In the genomic region with DNA sequence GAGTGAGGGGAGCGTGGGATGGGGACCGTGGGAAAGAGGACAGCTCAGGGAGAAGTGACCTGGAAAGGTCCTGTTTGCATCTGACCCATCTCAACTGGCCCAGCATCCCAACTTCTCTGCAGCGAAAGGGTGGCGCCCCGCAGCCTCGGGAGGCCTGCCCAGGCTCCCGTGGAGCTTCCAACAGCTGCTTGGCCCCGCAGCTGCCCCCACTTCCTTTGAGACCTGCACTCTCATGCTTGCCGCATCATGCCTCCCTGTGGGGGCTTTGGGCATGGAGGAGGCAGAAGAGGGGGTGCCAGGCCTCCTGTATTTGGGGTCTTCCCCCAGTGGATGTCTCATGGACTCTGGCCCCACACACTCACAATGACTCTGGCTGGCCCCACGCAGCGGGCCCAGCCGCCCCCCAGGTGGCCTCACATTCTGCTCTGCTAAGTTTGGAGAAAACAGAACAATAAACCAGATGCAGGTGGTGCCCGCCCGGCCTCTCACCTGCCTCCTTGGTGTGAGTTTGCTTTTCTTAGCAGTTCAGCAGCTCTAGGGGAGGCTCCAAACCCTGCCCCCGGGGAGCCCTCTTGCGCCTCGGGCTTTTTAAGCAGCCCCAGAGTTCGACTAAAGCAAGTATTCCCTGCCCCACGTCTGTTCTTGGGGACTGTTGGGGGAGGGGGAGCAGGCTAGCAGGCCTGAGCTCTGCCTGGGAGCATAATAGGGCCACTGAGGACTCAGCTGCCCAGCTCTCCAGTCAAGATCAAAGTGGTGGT, we compare ENCODE assay signal across 20 cellular contexts. TPM values are rescaled to one million over a fixed set of nuclear protein-coding genes. Genes with fewer than 3 reads are reported as not detected.
DNase-seq lines count a peak whose midpoint lies in the region; ATAC-seq and TF ChIP-seq lines count a peak whose summit lies in the region.
"Had no signal": no experiment of that assay in that cellular context is flagged by ENCODE, and none has a peak within 500 bp of the region (broad histone marks: within the 10 kb centered on the region; RNA-seq: fewer than 3 reads in every experiment).

No MANE protein-coding gene starts in this region.

- no peak overlapping the region for H3K4me3 ChIP-seq in OCI-LY7 (ENCODE audit: low read depth, low read length, poor library complexity, severe bottlenecking)
- H3K4me3 ChIP-seq in spleen = no peak overlapping the region
- H3K4me3 ChIP-seq: A549, K562, SJSA1 had no signal

- TF ChIP-seq POLR2A in spleen (IDR thresholded peaks at IDR 0.05) = no peak

- H3K27me3 Mint-ChIP-seq in activated naive CD4-positive, alpha-beta T cell treated with anti-CD3 and anti-CD28 coated beads, Interleukin-2, amount 10 ng/mL, durations not matched to agents 7 days and 5 days = peaks cover 72% of the 10 kb centered on the region
- peaks cover 8% of the 10 kb centered on the region for H3K27me3 Mint-ChIP-seq in activated naive CD4-positive, alpha-beta T cell treated with anti-CD3 and anti-CD28 coated beads for 36 hours (ENCODE audit: low read depth)

- H3K36me3 ChIP-seq in OCI-LY7 (ENCODE audit: insufficient read depth, low read length) = no peaks in the 10 kb centered on the region
- H3K36me3 ChIP-seq in spleen = no peaks in the 10 kb centered on the region
- H3K36me3 ChIP-seq: SJSA1 had no signal

- intact Hi-C loops in activated naive CD4-positive, alpha-beta T cell treated with anti-CD3 and anti-CD28 coated beads for 36 hours (cut with micrococcal nuclease) = no loop called here
- intact Hi-C loops in OCI-LY7 (cut with micrococcal nuclease; ENCODE audit: unreplicated experiment) = loop anchor here (5.0 kb wide), 1 partner anchor 93 kb away; no protein-coding TSS in a partner anchor
- intact Hi-C loops in spleen (cut with DNase I; ENCODE audit: low total_unique reads) = no loop called here

- POLR2A ChIA-PET in OCI-LY7 (lab: Charles Lee) = interaction anchor here (0.6 kb wide), 1 partner anchor 194 kb away, joined by 3 read pairs; no protein-coding TSS in a partner anchor

- peak overlapping the region; percentile 52 for H3K4me2 ChIP-seq in OCI-LY7 (ENCODE audit: low read length)
- H3K4me2 ChIP-seq: A549 had no signal

- DNase-seq in activated naive CD4-positive, alpha-beta T cell treated with anti-CD3 and anti-CD28 coated beads, Interleukin-2, amount 10 ng/mL, durations not matched to agents 7 days and 5 days = peak; percentile 10
- no peak for DNase-seq in activated naive CD4-positive, alpha-beta T cell treated with anti-CD3 and anti-CD28 coated beads for 36 hours
- DNase-seq in OCI-LY7 (ENCODE audit: low spot score) (peak; percentile 70), iPS-NIHi11 (ENCODE audit: low spot score) (peak; percentile 40), spleen (peak; percentile 41), NCI-H748 treated with DMSO at 0.1 percent for 48 hours (lab: John Stamatoyannopoulos, UW) (no peak)
- DNase-seq in central memory CD4-positive, alpha-beta T cell = no peak
- DNase-seq: COR-L47, DMS153, EL, HCEC 1CT, NCI-H1417 treated with DMSO at 0.1 percent for 48 hours, NCI-H2081, NCI-H2227 treated with DMSO at 0.1 percent for 48 hours, NCI-H526 had no signal

- CTCF ChIA-PET in activated naive CD4-positive, alpha-beta T cell treated with anti-CD3 and anti-CD28 coated beads, Interleukin-2, amount 10 ng/mL, durations not matched to agents 7 days and 5 days (lab: Charles Lee) = interaction anchor here (2.0 kb wide), 1 partner anchor 72 kb away, joined by 5 read pairs; no protein-coding TSS in a partner anchor
- CTCF ChIA-PET in activated naive CD4-positive, alpha-beta T cell treated with anti-CD3 and anti-CD28 coated beads for 36 hours (lab: Charles Lee) = no interaction called here
- CTCF ChIA-PET in OCI-LY7 (lab: Charles Lee; ENCODE audit: unreplicated experiment) = no interaction called here

- no peaks in the 10 kb centered on the region for H3K79me2 ChIP-seq in OCI-LY7 (ENCODE audit: insufficient read depth, low read depth, low read length)

- no peak overlapping the region for H3K27ac Mint-ChIP-seq in activated naive CD4-positive, alpha-beta T cell treated with anti-CD3 and anti-CD28 coated beads, Interleukin-2, amount 10 ng/mL, durations not matched to agents 7 days and 5 days
- H3K27ac Mint-ChIP-seq in activated naive CD4-positive, alpha-beta T cell treated with anti-CD3 and anti-CD28 coated beads for 36 hours = no peak overlapping the region

- ATAC-seq in HG03342 (IDR thresholded peaks at IDR 0.05; ENCODE audit: unreplicated experiment) = no peak
- ATAC-seq: A549, K562 had no signal

- H3K4me1 Mint-ChIP-seq in activated naive CD4-positive, alpha-beta T cell treated with anti-CD3 and anti-CD28 coated beads, Interleukin-2, amount 10 ng/mL, durations not matched to agents 7 days and 5 days = no peaks in the 10 kb centered on the region
- H3K4me1 Mint-ChIP-seq in activated naive CD4-positive, alpha-beta T cell treated with anti-CD3 and anti-CD28 coated beads for 36 hours (ENCODE audit: low read depth) = peaks cover 3% of the 10 kb centered on the region

- no peak for TF ChIP-seq CTCF in OCI-LY7 (conservative IDR thresholded peaks at IDR 0.05; ENCODE audit: low read length)
- TF ChIP-seq CTCF in spleen (IDR thresholded peaks at IDR 0.05 in 8 of 11, conservative IDR thresholded peaks at IDR 0.05 in 3 of 11) = no peak

- no peaks in the 10 kb centered on the region for H3K36me3 Mint-ChIP-seq in activated naive CD4-positive, alpha-beta T cell treated with anti-CD3 and anti-CD28 coated beads, Interleukin-2, amount 10 ng/mL, durations not matched to agents 7 days and 5 days
- H3K36me3 Mint-ChIP-seq in activated naive CD4-positive, alpha-beta T cell treated with anti-CD3 and anti-CD28 coated beads for 36 hours (ENCODE audit: low read depth) = no peaks in the 10 kb centered on the region

- H3K9me2 ChIP-seq in OCI-LY7 (ENCODE audit: insufficient read depth, low read length) = no peaks in the 10 kb centered on the region

- H3K4me3 Mint-ChIP-seq in activated naive CD4-positive, alpha-beta T cell treated with anti-CD3 and anti-CD28 coated beads, Interleukin-2, amount 10 ng/mL, durations not matched to agents 7 days and 5 days = no peak overlapping the region
- no peak overlapping the region for H3K4me3 Mint-ChIP-seq in activated naive CD4-positive, alpha-beta T cell treated with anti-CD3 and anti-CD28 coated beads for 36 hours

- H3K9me3 Mint-ChIP-seq in activated naive CD4-positive, alpha-beta T cell treated with anti-CD3 and anti-CD28 coated beads, Interleukin-2, amount 10 ng/mL, durations not matched to agents 7 days and 5 days = no peaks in the 10 kb centered on the region
- H3K9me3 Mint-ChIP-seq in activated naive CD4-positive, alpha-beta T cell treated with anti-CD3 and anti-CD28 coated beads for 36 hours = no peaks in the 10 kb centered on the region

- H3K27ac ChIP-seq in OCI-LY7 (ENCODE audit: low read depth, low read length, poor library complexity, severe bottlenecking) = peak overlapping the region; percentile 64
- no peak overlapping the region for H3K27ac ChIP-seq in spleen
- H3K27ac ChIP-seq: A549, RWPE1, SJSA1 had no signal

- peaks cover 0 to 92% (median 20%) of the 10 kb centered on the region in 7 donors for H3K27me3 ChIP-seq in spleen (replicated peaks in 1 of 7)
- H3K27me3 ChIP-seq: SJSA1 had no signal

- BruUV-seq in OCI-LY7 (replicated peaks; lab: Mats Ljungman, UMichigan) = no TSS peak

- H2AFZ ChIP-seq in OCI-LY7 (ENCODE audit: low read length) = peak overlapping the region; percentile 59

- WGBS in spleen, 5 donors = 54 to 68% (median 60%) methylated on average over 14 to 19 of the region's 19 CpGs

- H4K20me1 ChIP-seq in OCI-LY7 (ENCODE audit: insufficient read depth, low read length) = no peaks in the 10 kb centered on the region

- H3K9me3 ChIP-seq in OCI-LY7 (ENCODE audit: low read length) = no peaks in the 10 kb centered on the region
- no peaks in the 10 kb centered on the region for H3K9me3 ChIP-seq in spleen
- H3K9me3 ChIP-seq: A549 had no signal

- peaks cover 22% of the 10 kb centered on the region for H3K4me1 ChIP-seq in OCI-LY7 (ENCODE audit: insufficient read depth, low read length, poor library complexity, severe bottlenecking)
- H3K4me1 ChIP-seq in spleen = no peaks in the 10 kb centered on the region
- H3K4me1 ChIP-seq: SJSA1 had no signal

RNA-seq across cellular contexts. Expression of gene CPXM1, which starts 40.6 kb away (rescaled TPM):
- 1 to 10 TPM; 2.0 to 2.2 TPM for total RNA-seq in activated naive CD4-positive, alpha-beta T cell treated with anti-CD3 and anti-CD28 coated beads for 36 hours
- not detected in 2 replicates for total RNA-seq in OCI-LY7 (2014; rRNA removed; shearing (Covaris generic))
- 0.15 TPM in 1 of 2 replicates, not detected in the other for total RNA-seq in OCI-LY7 (2022)
- 1 to 10 TPM in 2 of 7 donors, under 1 TPM in 5; 0.23 to 1.9 (median 0.44) TPM for total RNA-seq in spleen
- 1 to 10 TPM in 1 of 3 donors, under 1 TPM in 2; 0.41 to 2.9 (median 0.64) TPM for polyA plus RNA-seq in spleen
- polyA plus RNA-seq: A549 had no signal

RNA-seq across cellular contexts. Expression of gene C20orf141, which starts 55.0 kb away (rescaled TPM):
- not detected for total RNA-seq in activated naive CD4-positive, alpha-beta T cell treated with anti-CD3 and anti-CD28 coated beads for 36 hours
- not detected in 2 replicates for total RNA-seq in OCI-LY7 (2014; rRNA removed; shearing (Covaris generic))
- total RNA-seq in OCI-LY7 (2022) (not detected in 2 replicates), spleen (not detected)
- polyA plus RNA-seq in spleen = not detected
- total RNA-seq: K562, SJSA1 had no signal
- polyA plus RNA-seq: K562 had no signal

RNA-seq across cellular contexts. Expression of gene TMEM239, which starts 56.4 kb away (rescaled TPM):
- not detected for total RNA-seq in activated naive CD4-positive, alpha-beta T cell treated with anti-CD3 and anti-CD28 coated beads for 36 hours
- total RNA-seq in OCI-LY7 (2014; rRNA removed; shearing (Covaris generic)) = not detected in 2 replicates
- total RNA-seq in OCI-LY7 (2022) (not detected in 2 replicates), spleen (not detected)
- polyA plus RNA-seq in spleen = not detected
- total RNA-seq: K562, SJSA1 had no signal
- polyA plus RNA-seq: A549, K562 had no signal

Comparison
In these comparisons a context has a peak if more than half of its experiments do, and no peak if none do; other contexts are left out.
1. DNase-seq: peak in activated naive CD4-positive, alpha-beta T cell treated with anti-CD3 and anti-CD28 coated beads, Interleukin-2, amount 10 ng/mL, durations not matched to agents 7 days and 5 days (single experiment), OCI-LY7 (single experiment), iPS-NIHi11 (single experiment) and spleen (single experiment); none in activated naive CD4-positive, alpha-beta T cell treated with anti-CD3 and anti-CD28 coated beads for 36 hours (single experiment), NCI-H748 treated with DMSO at 0.1 percent for 48 hours (single experiment) and central memory CD4-positive, alpha-beta T cell (single experiment).